Comparison of ENCODE assay signal across 2 cellular contexts in the genomic region with DNA sequence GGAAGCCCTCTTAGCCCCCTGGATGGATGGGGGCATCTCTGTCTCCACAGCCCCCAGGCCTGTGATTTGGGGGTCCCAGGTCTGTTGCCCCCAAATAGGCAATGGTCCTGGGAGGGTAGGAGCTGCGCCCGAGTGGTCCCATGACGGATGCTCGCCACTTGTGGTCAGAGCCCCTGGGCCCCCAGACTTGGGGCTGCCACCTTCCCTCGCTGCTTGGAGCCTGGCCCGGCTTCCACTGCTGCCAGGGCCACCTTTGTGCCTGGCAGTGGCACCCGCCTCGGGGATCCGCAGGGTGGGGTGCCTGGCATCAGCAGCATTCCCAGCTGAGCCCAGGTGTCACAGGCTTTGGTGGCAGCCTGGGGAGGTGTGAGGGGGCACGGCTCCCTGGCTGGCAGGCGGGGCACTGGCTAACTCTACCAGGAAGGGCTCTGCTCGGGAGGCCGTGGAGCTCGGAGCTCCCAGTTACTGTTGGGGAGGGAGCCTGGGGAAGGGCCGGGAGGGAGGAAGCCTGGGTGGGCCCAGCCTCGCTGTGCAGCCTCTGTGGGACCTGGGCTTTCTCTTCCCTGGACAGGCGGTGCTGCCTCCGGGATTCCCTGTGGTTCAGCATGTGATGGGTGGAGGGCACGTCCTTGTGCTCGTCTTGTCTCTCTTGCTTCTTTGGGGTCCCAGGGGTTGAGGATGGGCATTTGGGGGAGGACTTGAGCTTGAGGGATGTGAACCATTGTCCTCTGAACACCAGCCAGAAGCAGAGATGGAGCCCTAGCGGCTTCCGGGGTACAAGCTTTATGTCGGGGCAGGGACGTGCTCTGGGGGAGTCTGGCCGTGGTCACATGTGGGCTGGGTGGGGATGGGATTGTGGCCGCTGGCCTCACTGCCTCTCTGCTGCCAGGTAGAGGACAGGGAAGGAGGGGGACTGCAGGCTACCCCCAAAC.
TF ChIP-seq lines count a peak whose summit lies in the region.

No MANE protein-coding gene starts in this region.

TF ChIP-seq in SK-N-SH, 30 proteins besides CTCF, POLR2A, EP300 and RAD21:
- TF ChIP-seq SIN3A (IDR thresholded peaks at IDR 0.05; ENCODE audit: borderline replicate concordance, low read depth, low read length) (no peak), EZH2phosphoT487 (IDR thresholded peaks at IDR 0.05; ENCODE audit: borderline replicate concordance, low read depth) (no peak), GATA2 (CRISPR knock-in tag; IDR thresholded peaks at IDR 0.05) (no peak), NFIC (IDR thresholded peaks at IDR 0.05; ENCODE audit: borderline replicate concordance) (no peak), ELF1 (IDR thresholded peaks at IDR 0.05) (no peak), GABPA (IDR thresholded peaks at IDR 0.05; ENCODE audit: low read depth) (no peak), JUND (IDR thresholded peaks at IDR 0.05) (no peak), TCF12 (IDR thresholded peaks at IDR 0.05) (no peak)
- TF ChIP-seq, protein P1, sequence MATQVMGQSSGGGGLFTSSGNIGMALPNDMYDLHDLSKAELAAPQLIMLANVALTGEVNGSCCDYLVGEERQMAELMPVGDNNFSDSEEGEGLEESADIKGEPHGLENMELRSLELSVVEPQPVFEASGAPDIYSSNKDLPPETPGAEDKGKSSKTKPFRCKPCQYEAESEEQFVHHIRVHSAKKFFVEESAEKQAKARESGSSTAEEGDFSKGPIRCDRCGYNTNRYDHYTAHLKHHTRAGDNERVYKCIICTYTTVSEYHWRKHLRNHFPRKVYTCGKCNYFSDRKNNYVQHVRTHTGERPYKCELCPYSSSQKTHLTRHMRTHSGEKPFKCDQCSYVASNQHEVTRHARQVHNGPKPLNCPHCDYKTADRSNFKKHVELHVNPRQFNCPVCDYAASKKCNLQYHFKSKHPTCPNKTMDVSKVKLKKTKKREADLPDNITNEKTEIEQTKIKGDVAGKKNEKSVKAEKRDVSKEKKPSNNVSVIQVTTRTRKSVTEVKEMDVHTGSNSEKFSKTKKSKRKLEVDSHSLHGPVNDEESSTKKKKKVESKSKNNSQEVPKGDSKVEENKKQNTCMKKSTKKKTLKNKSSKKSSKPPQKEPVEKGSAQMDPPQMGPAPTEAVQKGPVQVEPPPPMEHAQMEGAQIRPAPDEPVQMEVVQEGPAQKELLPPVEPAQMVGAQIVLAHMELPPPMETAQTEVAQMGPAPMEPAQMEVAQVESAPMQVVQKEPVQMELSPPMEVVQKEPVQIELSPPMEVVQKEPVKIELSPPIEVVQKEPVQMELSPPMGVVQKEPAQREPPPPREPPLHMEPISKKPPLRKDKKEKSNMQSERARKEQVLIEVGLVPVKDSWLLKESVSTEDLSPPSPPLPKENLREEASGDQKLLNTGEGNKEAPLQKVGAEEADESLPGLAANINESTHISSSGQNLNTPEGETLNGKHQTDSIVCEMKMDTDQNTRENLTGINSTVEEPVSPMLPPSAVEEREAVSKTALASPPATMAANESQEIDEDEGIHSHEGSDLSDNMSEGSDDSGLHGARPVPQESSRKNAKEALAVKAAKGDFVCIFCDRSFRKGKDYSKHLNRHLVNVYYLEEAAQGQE (IDR thresholded peaks at IDR 0.05; ENCODE audit: low read depth, low read length), result no peak
- TF ChIP-seq, protein P2, sequence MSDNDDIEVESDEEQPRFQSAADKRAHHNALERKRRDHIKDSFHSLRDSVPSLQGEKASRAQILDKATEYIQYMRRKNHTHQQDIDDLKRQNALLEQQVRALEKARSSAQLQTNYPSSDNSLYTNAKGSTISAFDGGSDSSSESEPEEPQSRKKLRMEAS (IDR thresholded peaks at IDR 0.05; ENCODE audit: low read depth), result no peak

TF ChIP-seq in SK-N-SH treated with all-trans-retinoic acid at 6 μM for 48 hours, 23 proteins besides CTCF, POLR2A, EP300 and RAD21:
- no peak for TF ChIP-seq OSR1 (CRISPR knock-in tag; IDR thresholded peaks at IDR 0.05)
- TF ChIP-seq ZC3H10 (CRISPR knock-in tag; IDR thresholded peaks at IDR 0.05), result no peak
- TF ChIP-seq BACH2 (CRISPR knock-in tag; IDR thresholded peaks at IDR 0.05; ENCODE audit: borderline replicate concordance), result no peak
- no peak for TF ChIP-seq ZFP30 (CRISPR knock-in tag; IDR thresholded peaks at IDR 0.05)
- no peak for TF ChIP-seq TCF4 (CRISPR knock-in tag; IDR thresholded peaks at IDR 0.05; ENCODE audit: borderline replicate concordance)
- TF ChIP-seq, protein P3, sequence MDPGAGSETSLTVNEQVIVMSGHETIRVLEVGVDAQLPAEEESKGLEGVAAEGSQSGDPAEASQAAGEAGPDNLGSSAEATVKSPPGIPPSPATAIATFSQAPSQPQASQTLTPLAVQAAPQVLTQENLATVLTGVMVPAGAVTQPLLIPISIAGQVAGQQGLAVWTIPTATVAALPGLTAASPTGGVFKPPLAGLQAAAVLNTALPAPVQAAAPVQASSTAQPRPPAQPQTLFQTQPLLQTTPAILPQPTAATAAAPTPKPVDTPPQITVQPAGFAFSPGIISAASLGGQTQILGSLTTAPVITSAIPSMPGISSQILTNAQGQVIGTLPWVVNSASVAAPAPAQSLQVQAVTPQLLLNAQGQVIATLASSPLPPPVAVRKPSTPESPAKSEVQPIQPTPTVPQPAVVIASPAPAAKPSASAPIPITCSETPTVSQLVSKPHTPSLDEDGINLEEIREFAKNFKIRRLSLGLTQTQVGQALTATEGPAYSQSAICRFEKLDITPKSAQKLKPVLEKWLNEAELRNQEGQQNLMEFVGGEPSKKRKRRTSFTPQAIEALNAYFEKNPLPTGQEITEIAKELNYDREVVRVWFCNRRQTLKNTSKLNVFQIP (CRISPR knock-in tag; IDR thresholded peaks at IDR 0.05; ENCODE audit: borderline replicate concordance, low read depth), result no peak
